In genomic region chr5:53963958-53964357, GRCh38 we compare ENCODE assay signal across 11 cellular contexts.
"Had no signal": no experiment of that assay in that cellular context is flagged by ENCODE, and none has a peak within 500 bp of the region (broad histone marks: within the 10 kb centered on the region; RNA-seq: fewer than 3 reads in every experiment).

No MANE protein-coding gene starts in this region.

- ATAC-seq: activated CD4-positive, alpha-beta T cell treated with anti-CD3 and anti-CD28 coated beads for 36 hours had no signal

- H3K36me3 ChIP-seq: esophagus muscularis mucosa, thyroid gland had no signal

- H3K4me1 ChIP-seq: esophagus muscularis mucosa, thyroid gland had no signal

- H3K4me3 ChIP-seq: esophagus muscularis mucosa, thyroid gland had no signal

- H3K27me3 ChIP-seq: esophagus muscularis mucosa, thyroid gland had no signal

- H3K27ac ChIP-seq: esophagus muscularis mucosa, thyroid gland had no signal

- DNase-seq: activated CD4-positive, alpha-beta T cell treated with anti-CD3 and anti-CD28 coated beads for 36 hours; activated CD4-positive, alpha-beta T cell treated with anti-CD3 and anti-CD28 coated beads, Interleukin-2, amount 50 U/mL, for 48 hours; activated T-cell treated with anti-CD3 and anti-CD28 coated beads for 4 hours; effector CD4-positive, alpha-beta T cell; islet precursor cell; mammary epithelial cell; occipital lobe; retina; stimulated activated naive CD4-positive, alpha-beta T cell; thyroid gland had no signal

- H3K9me3 ChIP-seq: esophagus muscularis mucosa, thyroid gland had no signal
